In genomic region chr4:102625232-102625930, GRCh38 we compare ENCODE assay signal across 9 cellular contexts.
DNase-seq lines count a peak whose midpoint lies in the region; ATAC-seq, FAIRE-seq and TF ChIP-seq lines count a peak whose summit lies in the region.
"Had no signal": no experiment of that assay in that cellular context is flagged by ENCODE, and none has a peak within 500 bp of the region (broad histone marks: within the 10 kb centered on the region; RNA-seq: fewer than 3 reads in every experiment).

No MANE protein-coding gene starts in this region.

- peak; percentile 90 for ATAC-seq in HG03108 (IDR thresholded peaks at IDR 0.05; ENCODE audit: unreplicated experiment)

- FAIRE-seq in GM19239 (lab: Jason Lieb, UNC) (peak; percentile 78), urothelium cell line (lab: Jason Lieb, UNC) (no peak)

- intact Hi-C loops in CD14-positive monocyte (cut with micrococcal nuclease) = no loop called here

- peaks cover 6 to 7% of the 10 kb centered on the region in 2 donors for H3K36me3 Mint-ChIP-seq in CD14-positive monocyte
- H3K36me3 Mint-ChIP-seq in activated naive CD8-positive, alpha-beta T cell treated with anti-CD3 and anti-CD28 coated beads for 36 hours = peaks cover 1% of the 10 kb centered on the region
- H3K36me3 Mint-ChIP-seq in stimulated activated naive CD8-positive, alpha-beta T cell treated with anti-CD3 and anti-CD28 coated beads, Interleukin-15, Interleukin-2, amounts not matched to agents 100 ng/mL and 50 ng/mL, for 24 hours (ENCODE audit: low read depth) = no peaks in the 10 kb centered on the region
- H3K36me3 Mint-ChIP-seq: IgD-negative memory B cell had no signal

- H3K4me3 Mint-ChIP-seq in CD14-positive monocyte = peak overlapping the region in 1 of 2 donors; percentile 31
- H3K4me3 Mint-ChIP-seq in activated naive CD8-positive, alpha-beta T cell treated with anti-CD3 and anti-CD28 coated beads for 36 hours = peak overlapping the region; percentile 74
- H3K4me3 Mint-ChIP-seq in stimulated activated naive CD8-positive, alpha-beta T cell treated with anti-CD3 and anti-CD28 coated beads, Interleukin-15, Interleukin-2, amounts not matched to agents 100 ng/mL and 50 ng/mL, for 24 hours = peak overlapping the region; percentile 59
- H3K4me3 Mint-ChIP-seq: IgD-negative memory B cell had no signal

- peaks cover 6% of the 10 kb centered on the region for H3K4me1 Mint-ChIP-seq in CD14-positive monocyte
- H3K4me1 Mint-ChIP-seq in activated naive CD8-positive, alpha-beta T cell treated with anti-CD3 and anti-CD28 coated beads for 36 hours = peaks cover 60% of the 10 kb centered on the region
- peaks cover 62% of the 10 kb centered on the region for H3K4me1 Mint-ChIP-seq in stimulated activated naive CD8-positive, alpha-beta T cell treated with anti-CD3 and anti-CD28 coated beads, Interleukin-15, Interleukin-2, amounts not matched to agents 100 ng/mL and 50 ng/mL, for 24 hours (ENCODE audit: low read depth)

- TF ChIP-seq CTCF in CD14-positive monocyte (IDR thresholded peaks at IDR 0.05) = peak; percentile 44

- H3K27me3 Mint-ChIP-seq in CD14-positive monocyte (ENCODE audit: low read depth in 3 of 3) = peaks cover 0 to 2% (median 1%) of the 10 kb centered on the region in 3 donors
- no peaks in the 10 kb centered on the region for H3K27me3 Mint-ChIP-seq in activated naive CD8-positive, alpha-beta T cell treated with anti-CD3 and anti-CD28 coated beads for 36 hours
- no peaks in the 10 kb centered on the region for H3K27me3 Mint-ChIP-seq in stimulated activated naive CD8-positive, alpha-beta T cell treated with anti-CD3 and anti-CD28 coated beads, Interleukin-15, Interleukin-2, amounts not matched to agents 100 ng/mL and 50 ng/mL, for 24 hours
- H3K27me3 Mint-ChIP-seq: IgD-negative memory B cell had no signal

- no peaks in the 10 kb centered on the region for H3K9me3 Mint-ChIP-seq in CD14-positive monocyte
- H3K9me3 Mint-ChIP-seq in activated naive CD8-positive, alpha-beta T cell treated with anti-CD3 and anti-CD28 coated beads for 36 hours = no peaks in the 10 kb centered on the region
- no peaks in the 10 kb centered on the region for H3K9me3 Mint-ChIP-seq in stimulated activated naive CD8-positive, alpha-beta T cell treated with anti-CD3 and anti-CD28 coated beads, Interleukin-15, Interleukin-2, amounts not matched to agents 100 ng/mL and 50 ng/mL, for 24 hours
- H3K9me3 Mint-ChIP-seq: IgD-negative memory B cell had no signal

- H3K27ac Mint-ChIP-seq in CD14-positive monocyte = peak overlapping the region in 4 of 7 donors; percentile 9 to 50 (median 13)
- H3K27ac Mint-ChIP-seq in activated naive CD8-positive, alpha-beta T cell treated with anti-CD3 and anti-CD28 coated beads for 36 hours = peak overlapping the region; percentile 88
- peak overlapping the region; percentile 74 for H3K27ac Mint-ChIP-seq in stimulated activated naive CD8-positive, alpha-beta T cell treated with anti-CD3 and anti-CD28 coated beads, Interleukin-15, Interleukin-2, amounts not matched to agents 100 ng/mL and 50 ng/mL, for 24 hours

- DNase-seq in CD14-positive monocyte (ENCODE audit: low spot score) (peak; percentile 59), GM19239 (ENCODE audit: insufficient read length, low spot score) (peak; percentile 49), SK-N-DZ (ENCODE audit: low spot score) (peak; percentile 16), islet precursor cell (peak; percentile 70), urothelium cell line (ENCODE audit: low spot score) (no peak)
- DNase-seq in activated naive CD8-positive, alpha-beta T cell treated with anti-CD3 and anti-CD28 coated beads for 36 hours = peak; percentile 71

Comparison
In these comparisons a context has a peak if more than half of its experiments do, and no peak if none do; other contexts are left out.
1. H3K27ac Mint-ChIP-seq: peak in every context shown above with its lines; median percentile 88 in activated naive CD8-positive, alpha-beta T cell treated with anti-CD3 and anti-CD28 coated beads for 36 hours; 74 in stimulated activated naive CD8-positive, alpha-beta T cell treated with anti-CD3 and anti-CD28 coated beads, Interleukin-15, Interleukin-2, amounts not matched to agents 100 ng/mL and 50 ng/mL, for 24 hours; 13 in CD14-positive monocyte.